ENCODE assay signal across 10 cellular contexts in the genomic region with DNA sequence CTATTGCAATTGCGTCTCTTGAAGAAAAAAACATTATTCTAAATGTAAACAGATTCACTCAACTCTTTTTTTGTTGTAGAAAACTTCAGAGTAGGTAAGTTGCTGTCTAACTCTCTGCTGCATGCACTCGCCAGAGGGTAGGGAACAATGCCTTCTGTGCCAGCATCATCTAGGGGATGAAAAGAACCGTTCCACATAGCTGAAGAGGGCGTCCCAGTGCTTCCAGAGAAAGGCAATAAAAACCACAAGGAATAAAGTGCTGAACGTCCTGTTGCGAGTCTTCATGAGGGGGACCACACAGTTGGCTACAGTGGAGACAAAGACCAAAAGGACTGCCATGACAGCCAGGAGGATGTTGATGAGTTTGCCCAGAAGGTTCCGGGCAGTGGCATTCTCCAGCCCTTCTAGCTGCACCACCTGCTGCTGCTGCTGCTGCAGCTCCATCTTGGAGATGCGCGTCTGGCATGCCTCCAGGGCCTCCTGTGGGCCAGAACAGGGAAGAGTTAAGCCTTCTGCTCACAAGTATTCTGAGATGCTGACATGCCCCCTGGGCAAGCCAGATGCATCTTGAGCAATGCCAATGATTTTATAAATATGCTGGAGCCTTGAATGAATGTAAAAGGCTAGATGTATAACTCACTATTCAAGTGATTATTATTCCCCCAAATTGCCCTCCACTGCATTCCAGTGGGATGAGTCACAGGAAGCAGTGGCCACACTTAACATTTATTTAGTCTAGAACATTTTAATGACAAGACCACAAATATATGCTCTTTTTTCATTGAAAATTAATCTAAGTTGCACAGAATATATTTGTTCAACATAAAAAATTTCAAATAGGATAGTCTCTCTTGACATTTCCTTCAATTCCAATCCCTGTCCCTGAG. TPM values are rescaled to one million over a fixed set of nuclear protein-coding genes. Genes with fewer than 3 reads are reported as not detected.
DNase-seq lines count a peak whose midpoint lies in the region; ATAC-seq, FAIRE-seq and TF ChIP-seq lines count a peak whose summit lies in the region.
"Had no signal": no experiment of that assay in that cellular context is flagged by ENCODE, and none has a peak within 500 bp of the region (broad histone marks: within the 10 kb centered on the region; RNA-seq: fewer than 3 reads in every experiment).

No MANE protein-coding gene starts in this region.

- H3K27ac ChIP-seq in IMR-90 (ENCODE audit: insufficient read depth, low read length) (no peak overlapping the region; the same call in 1 of the 2 replicates), brain microvascular endothelial cell (no peak overlapping the region), HepG2 (ENCODE audit: extremely low read length, insufficient read depth, low read length) (no peak overlapping the region)

- H3K36me3 ChIP-seq in IMR-90 (ENCODE audit: control insufficient read depth, insufficient read depth, low read length) (no peaks in the 10 kb centered on the region), brain microvascular endothelial cell (replicated peaks) (no peaks in the 10 kb centered on the region), HepG2 (replicated peaks in 1 of 2; ENCODE audit: control insufficient read depth in 1 of 2, insufficient read depth in 2 of 2, low read length in 2 of 2) (peaks cover 9 to 29% of the 10 kb centered on the region in 2 experiments)

- TF ChIP-seq POLR2A in IMR-90 (IDR thresholded peaks at IDR 0.05; ENCODE audit: low read depth, low read length): no peak
- peak in 1 of 2 experiments; percentile 55; a peak in 2 of 4 replicates for TF ChIP-seq POLR2A in HepG2 (IDR thresholded peaks at IDR 0.05; ENCODE audit: insufficient read depth in 1 of 2, low read depth in 2 of 2, low read length in 2 of 2)

- H3K27me3 ChIP-seq in IMR-90 (ENCODE audit: control insufficient read depth, insufficient read depth, low read length): no peaks in the 10 kb centered on the region
- no peaks in the 10 kb centered on the region for H3K27me3 ChIP-seq in brain microvascular endothelial cell (replicated peaks)
- no peaks in the 10 kb centered on the region; a peak in 1 of 5 replicates for H3K27me3 ChIP-seq in HepG2 (ENCODE audit: control insufficient read depth in 1 of 2, insufficient read depth in 2 of 2, low read length in 2 of 2)

- TF ChIP-seq RAD21 in IMR-90 (IDR thresholded peaks at IDR 0.05; ENCODE audit: low read length) (0 out of 2 replicates have a peak, but pooled peaks have one; percentile 3), HepG2 (CRISPR knock-in tag; IDR thresholded peaks at IDR 0.05) (no peak)

- H2AFZ ChIP-seq in IMR-90 (replicated peaks; ENCODE audit: low read length, poor library complexity) (no peak overlapping the region), HepG2 (ENCODE audit: low read length) (no peak overlapping the region)

- H4K20me1 ChIP-seq in IMR-90 (ENCODE audit: insufficient read depth, low read length) (peaks cover 5% of the 10 kb centered on the region; the same call in 1 of the 2 replicates), HepG2 (ENCODE audit: insufficient read depth, low read length) (peaks cover 50% of the 10 kb centered on the region)

- peak overlapping the region; percentile 61 for H3K4ac ChIP-seq in IMR-90 (ENCODE audit: low read depth, low read length)

- peaks cover 0 to 15% of the 10 kb centered on the region in 2 experiments; a peak in 2 of 4 replicates for H3K79me1 ChIP-seq in IMR-90 (ENCODE audit: low read depth in 1 of 2, low read length in 2 of 2)

- no peak for TF ChIP-seq EP300 in HepG2 (IDR thresholded peaks at IDR 0.05; ENCODE audit: low read depth in 2 of 2, low read length in 2 of 2)
- no peak for TF ChIP-seq EP300 in HepG2 (CRISPR knock-in tag; IDR thresholded peaks at IDR 0.05; ENCODE audit: borderline replicate concordance)

- H2BK20ac ChIP-seq in IMR-90 (ENCODE audit: low read depth, low read length): peak overlapping the region; percentile 50

- H3K9ac ChIP-seq in IMR-90 (ENCODE audit: low read depth, low read length) (no peak overlapping the region), HepG2 (ENCODE audit: insufficient read depth, low read depth, low read length) (no peak overlapping the region)

- peak overlapping the region; percentile 44 for H2BK5ac ChIP-seq in IMR-90 (ENCODE audit: low read depth, low read length, poor library complexity, severe bottlenecking)

- in situ Hi-C loops in IMR-90 (cut with MboI; ENCODE audit: low sequenced_read_pairs) (loop anchor here (5.0 to 10.0 kb wide), 2 partner anchors 171 to 283 kb away; no protein-coding TSS in a partner anchor), brain microvascular endothelial cell (cut with HindIII; ENCODE audit: low pct_ligation_motif_present, low sequenced_read_pairs) (no loop called here), HepG2 (cut with HindIII; ENCODE audit: extremely low pct_ligation_motif_present, low pct_unique_long_range_greater_than_20kb) (loop anchor here (5.0 to 10.0 kb wide), 2 partner anchors 171 to 283 kb away; no protein-coding TSS in a partner anchor)

- no peak for FAIRE-seq in HepG2 (lab: Jason Lieb, UNC)
- no peak for FAIRE-seq in frontal cortex (lab: Jason Lieb, UNC)

- ATAC-seq in IMR-90 (ENCODE audit: low read depth) (peak; percentile 57), HepG2 (no peak), GM18909 (IDR thresholded peaks at IDR 0.05; ENCODE audit: poor library complexity, unreplicated experiment) (no peak)

- H3K18ac ChIP-seq in IMR-90 (ENCODE audit: low read depth, low read length): no peak overlapping the region

- no peak overlapping the region for H4K5ac ChIP-seq in IMR-90 (ENCODE audit: low read depth, low read length)

- H3K56ac ChIP-seq in IMR-90 (ENCODE audit: extremely low read depth, insufficient read depth, low read length): no peak overlapping the region

- H2AK5ac ChIP-seq in IMR-90 (ENCODE audit: low read depth, low read length): peak overlapping the region; percentile 71

- peaks cover 57% of the 10 kb centered on the region for H3K79me2 ChIP-seq in HepG2 (ENCODE audit: insufficient read depth, low read length)

- CTCF ChIA-PET in IMR-90 (lab: Yijun Ruan, JAX) (no interaction called here), HepG2 (lab: Yijun Ruan, JAX; ENCODE audit: low intra/inter-chr PET ratio, low total read pairs) (interaction anchor here (2.5 to 4.1 kb wide), 2 partner anchors 172 to 178 kb away, joined by 10 to 44 read pairs; no protein-coding TSS in a partner anchor)

- peak overlapping the region; percentile 34; the same call in 1 of the 2 replicates for H3K23ac ChIP-seq in IMR-90 (ENCODE audit: low read depth, low read length)

- TF ChIP-seq CTCF in AG09319 (IDR thresholded peaks at IDR 0.05; ENCODE audit: low read depth, low read length) (no peak; the same call in 1 of the 2 replicates), IMR-90 (conservative IDR thresholded peaks at IDR 0.05; ENCODE audit: low read depth, low read length) (no peak), brain microvascular endothelial cell (IDR thresholded peaks at IDR 0.05; ENCODE audit: low read depth, low read length, missing control alignments) (peak; percentile 17), HepG2 (CRISPR knock-in tag; IDR thresholded peaks at IDR 0.05) (0 out of 2 replicates have a peak, but pooled peaks have one; percentile 24)

- peak overlapping the region; percentile 15; the same call in 1 of the 2 replicates for H3K14ac ChIP-seq in IMR-90 (replicated peaks; ENCODE audit: low read depth, low read length)

- H3K4me3 ChIP-seq in IMR-90 (ENCODE audit: insufficient read depth, low read depth, low read length): no peak overlapping the region
- no peak overlapping the region for H3K4me3 ChIP-seq in brain microvascular endothelial cell (ENCODE audit: low read depth, low read length)
- peak overlapping the region; percentile 63 to 74 (median 71) for H3K4me3 ChIP-seq in HepG2 (replicated peaks in 1 of 3; ENCODE audit: insufficient read depth in 1 of 3, low read depth in 2 of 3, low read length in 3 of 3)

- H3K4me2 ChIP-seq in IMR-90 (ENCODE audit: low read depth, low read length) (no peak overlapping the region), HepG2 (ENCODE audit: low read depth, low read length) (peak overlapping the region; percentile 87)

- POLR2A ChIA-PET in IMR-90 (lab: Charles Lee; ENCODE audit: unreplicated experiment): interaction anchor here (0.6 kb wide), 1 partner anchor 252 kb away, joined by 3 read pairs; no protein-coding TSS in a partner anchor
- POLR2A ChIA-PET in HepG2 (lab: Yijun Ruan, JAX): no interaction called here

- DNase-seq in AG09319 (ENCODE audit: extremely low read depth, low read depth) (peak; percentile 51), IMR-90 (peak; percentile 78), brain microvascular endothelial cell (peak; percentile 82), HepG2 (ENCODE audit: low spot score) (no peak), germinal center (ENCODE audit: low spot score) (no peak), frontal cortex (ENCODE audit: low spot score in 2 of 2) (no peak), SKM-1 treated with dmso at 0.1 percent for 144 hours (lab: John Stamatoyannopoulos, UW; ENCODE audit: unreplicated experiment) (no peak)
- DNase-seq: DND-41, NCI-H345 had no signal

- peak overlapping the region; percentile 41; the same call in 1 of the 2 replicates for H4K91ac ChIP-seq in IMR-90 (ENCODE audit: insufficient read depth, low read depth, low read length)

- H3K4me1 ChIP-seq in IMR-90 (ENCODE audit: control insufficient read depth, insufficient read depth, low read length) (peaks cover 19% of the 10 kb centered on the region), HepG2 (ENCODE audit: insufficient read depth, low read length) (peaks cover 54% of the 10 kb centered on the region)

- H3K9me3 ChIP-seq in IMR-90 (ENCODE audit: control insufficient read depth, insufficient read depth, low read length): no peaks in the 10 kb centered on the region
- no peaks in the 10 kb centered on the region for H3K9me3 ChIP-seq in HepG2 (ENCODE audit: low read length)

- H2AK9ac ChIP-seq in IMR-90 (replicated peaks; ENCODE audit: low read depth, low read length, poor library complexity): no peak overlapping the region

- H2BK15ac ChIP-seq in IMR-90 (ENCODE audit: low read depth, low read length): peak overlapping the region; percentile 73; the same call in 1 of the 3 replicates

- WGBS in IMR-90 (ENCODE audit: extremely low coverage in 2 of 2, insufficient read length in 1 of 2), 2 experiments: 50% methylated on average over 2 of the region's 9 CpGs; no CpG with 5 or more reads in 1 of the 2 experiments
- 93% methylated on average over 8 of the region's 9 CpGs for WGBS in HepG2 (ENCODE audit: low lambda C conversion rate)

- H4K8ac ChIP-seq in IMR-90 (ENCODE audit: low read depth in 2 of 2, low read length in 2 of 2): peak overlapping the region; percentile 17 to 46; a peak in 1 of 4 replicates

- dilution Hi-C loops in IMR-90 (cut with HindIII; ENCODE audit: low sequenced_read_pairs, unreplicated experiment): no loop called here

- H2BK120ac ChIP-seq in IMR-90 (ENCODE audit: low read depth, low read length): peak overlapping the region; percentile 66

- peaks cover 8% of the 10 kb centered on the region; the same call in 1 of the 2 replicates for H3K9me1 ChIP-seq in IMR-90 (ENCODE audit: insufficient read depth, low read length)

- BruUV-seq in IMR-90 (replicated peaks; lab: Mats Ljungman, UMichigan) (no TSS peak), HepG2 (replicated peaks; lab: Mats Ljungman, UMichigan) (no TSS peak)

- intact Hi-C loops in IMR-90 (cut with micrococcal nuclease) (loop anchor here (5.0 kb wide), 1 partner anchor 76 kb away; no protein-coding TSS in a partner anchor), HepG2 (cut with micrococcal nuclease; ENCODE audit: unreplicated experiment) (loop anchor here (5.0 kb wide), 1 partner anchor 36 kb away; no protein-coding TSS in a partner anchor)

RNA-seq across cellular contexts. Expression of gene PLXND1, which starts 45.1 kb away (rescaled TPM):
- total RNA-seq in IMR-90 (2012; rRNA removed) (19.2 and 22.5 TPM in 2 replicates), HepG2 (2016; rRNA removed; fragmentation: Illumina TruSeq; extraction: Trizol) (15.9 and 25.3 TPM in 2 replicates), frontal cortex (16.7 TPM)
- polyA plus RNA-seq in IMR-90 (2012; rRNA removed) (64.5 and 67.1 TPM in 2 replicates), HepG2 (2011; rRNA removed) (42.0 and 51.9 TPM in 2 replicates)
- polyA plus RNA-seq in IMR-90 (2012; cell fraction: cytosol; rRNA removed): 51.4 and 55.1 TPM in 2 replicates
- 117 and 164 TPM in 2 replicates for polyA plus RNA-seq in IMR-90 (2012; cell fraction: nucleus; rRNA removed; ENCODE audit: low replicate concordance)
- 6.6 and 10.2 TPM in 2 replicates for total RNA-seq in HepG2 (2016; cell fraction: cytosol; rRNA removed; fragmentation: Illumina TruSeq; extraction: Trizol; ENCODE audit: low read depth)
- 17.4 and 18.7 TPM in 2 replicates for total RNA-seq in HepG2 (2016; cell fraction: insoluble cytoplasmic fraction; rRNA removed; fragmentation: Illumina TruSeq; extraction: Trizol)
- total RNA-seq in HepG2 (2016; cell fraction: membrane; rRNA removed; fragmentation: Illumina TruSeq; extraction: Trizol): 20.1 and 23.5 TPM in 2 replicates
- total RNA-seq in HepG2 (2016; cell fraction: nucleus; rRNA removed; fragmentation: Illumina TruSeq; extraction: Trizol): 31.2 and 42.9 TPM in 2 replicates
- polyA plus RNA-seq in HepG2 (2011; cell fraction: cytosol; rRNA removed): 32.8 and 38.1 TPM in 2 replicates
- 227 and 266 TPM in 2 replicates for polyA plus RNA-seq in HepG2 (2011; cell fraction: nucleus; rRNA removed)
- 48.7 and 95.9 TPM in 2 replicates for polyA plus RNA-seq in HepG2 (2012)
- polyA plus RNA-seq in HepG2 (2016; cell fraction: cytosol; fragmentation: Illumina TruSeq; extraction: Trizol; ENCODE audit: low read depth): 4.4 and 4.6 TPM in 2 replicates
- 20.5 and 26.7 TPM in 2 replicates for polyA plus RNA-seq in HepG2 (2016; cell fraction: insoluble cytoplasmic fraction; fragmentation: Illumina TruSeq; extraction: Trizol; ENCODE audit: low read depth)
- polyA plus RNA-seq in HepG2 (2016; cell fraction: membrane; fragmentation: Illumina TruSeq; extraction: Trizol; ENCODE audit: low read depth): 14.3 and 14.5 TPM in 2 replicates
- 87.9 and 89.2 TPM in 2 replicates for polyA plus RNA-seq in HepG2 (2016; cell fraction: nucleus; fragmentation: Illumina TruSeq; extraction: Trizol; ENCODE audit: insufficient read depth, low read depth)
- polyA minus RNA-seq in HepG2 (2011; rRNA and poly(A)+ RNA removed; ENCODE audit: low replicate concordance): 25.6 and 59.9 TPM in 2 replicates
- polyA minus RNA-seq in HepG2 (2011; cell fraction: cytosol; rRNA and poly(A)+ RNA removed): 30.9 and 54.1 TPM in 2 replicates
- 61.7 and 71.7 TPM in 2 replicates for polyA minus RNA-seq in HepG2 (2011; cell fraction: nucleus; rRNA and poly(A)+ RNA removed)

Comparison
In these comparisons a context has a peak if more than half of its experiments do, and no peak if none do; other contexts are left out.
1. DNase-seq: peak in AG09319 (single experiment), IMR-90 (single experiment) and brain microvascular endothelial cell (single experiment); none in HepG2 (single experiment), germinal center (single experiment), frontal cortex (0 of 2) and SKM-1 treated with dmso at 0.1 percent for 144 hours (single experiment).
2. CTCF ChIP-seq: peak in brain microvascular endothelial cell (single experiment) and HepG2 (single experiment); none in AG09319 (single experiment) and IMR-90 (single experiment).
3. H3K4me3 ChIP-seq: peak in HepG2 (3 of 3); none in IMR-90 (single experiment) and brain microvascular endothelial cell (single experiment).